ENCODE assay signal across 1 cellular context in genomic region chr9:121738969-121739368, GRCh38.
TF ChIP-seq lines count a peak whose summit lies in the region.

No MANE protein-coding gene starts in this region.

TF ChIP-seq in HepG2, 621 proteins besides CTCF, POLR2A, EP300 and RAD21 (continued from another document):
- TF ChIP-seq AHDC1 (CRISPR knock-in tag; IDR thresholded peaks at IDR 0.05; ENCODE audit: borderline replicate concordance) (0 out of 2 replicates have a peak, but pooled peaks have one; percentile 30), ZFP36 (IDR thresholded peaks at IDR 0.05; ENCODE audit: borderline replicate concordance, low read depth, low read length, partially characterized antibody) (no peak), SOX6 (IDR thresholded peaks at IDR 0.05) (no peak), SOX6 (CRISPR knock-in tag; IDR thresholded peaks at IDR 0.05) (peak; percentile 46; the same call in 1 of the 2 replicates), ZFP91 (CRISPR knock-in tag; IDR thresholded peaks at IDR 0.05; ENCODE audit: borderline replicate concordance) (peak; percentile 36; the same call in 1 of the 2 replicates), ZFP90 (CRISPR knock-in tag; IDR thresholded peaks at IDR 0.05; ENCODE audit: borderline replicate concordance) (no peak), ZKSCAN5 (CRISPR knock-in tag; IDR thresholded peaks at IDR 0.05) (no peak), CERS6 (CRISPR knock-in tag; IDR thresholded peaks at IDR 0.05) (no peak), TBX2 (CRISPR knock-in tag; IDR thresholded peaks at IDR 0.05; ENCODE audit: borderline replicate concordance) (no peak), SAP130 (CRISPR knock-in tag; IDR thresholded peaks at IDR 0.05; ENCODE audit: low read depth) (peak; percentile 64), ZNF773 (CRISPR knock-in tag; IDR thresholded peaks at IDR 0.05; ENCODE audit: borderline replicate concordance) (no peak), ZMYM3 (CRISPR knock-in tag; IDR thresholded peaks at IDR 0.05) (peak; percentile 40; the same call in 1 of the 2 replicates), ZNF274 (CRISPR knock-in tag; IDR thresholded peaks at IDR 0.05) (no peak), HNF4A (CRISPR knock-in tag; IDR thresholded peaks at IDR 0.05) (peak; percentile 82), NR2C2 (CRISPR knock-in tag; IDR thresholded peaks at IDR 0.05; ENCODE audit: borderline replicate concordance) (no peak; the same call in 1 of the 2 replicates)
